26 cellular contexts compared by ENCODE assay signal in genomic region chr19:18710186-18710585, GRCh38.
"Had no signal": no experiment of that assay in that cellular context is flagged by ENCODE, and none has a peak within 500 bp of the region (broad histone marks: within the 10 kb centered on the region; RNA-seq: fewer than 3 reads in every experiment).

No MANE protein-coding gene starts in this region.

- H3K4me3 ChIP-seq: dorsolateral prefrontal cortex, heart left ventricle, hepatocyte, left lung, neural progenitor cell, prostate gland, right atrium auricular region, smooth muscle cell, testis, tibial nerve, uterus had no signal

- DNase-seq: dorsolateral prefrontal cortex; effector CD4-positive, alpha-beta T cell; foreskin keratinocyte; heart left ventricle; left cardiac atrium; left lung; mesendoderm; midbrain; naive thymus-derived CD4-positive, alpha-beta T cell; stimulated activated CD4-positive, alpha-beta T cell treated with anti-CD3 and anti-CD28 coated beads, Interleukin-12 subunit alpha, Interleukin-12 subunit beta, amount 100 ng/mL, for 4 hours; stimulated activated CD4-positive, alpha-beta T cell treated with anti-CD3 and anti-CD28 coated beads, Interleukin-1b, Interleukin-23, amount 100 ng/mL, for 48 hours; stimulated activated CD4-positive, alpha-beta T cell treated with anti-CD3 and anti-CD28 coated beads, Interleukin-4, amount 100 ng/mL, for 1 hour; stimulated activated CD8-positive, alpha-beta memory T cell treated with anti-CD3 and anti-CD28 coated beads, Interleukin-4, amount 100 ng/mL, for 48 hours; stimulated activated naive CD4-positive, alpha-beta T cell; testis; uterus had no signal

- H3K9me3 Mint-ChIP-seq: naive thymus-derived CD4-positive, alpha-beta T cell; nephron; neural progenitor cell had no signal

- ATAC-seq: foreskin keratinocyte; gastroesophageal sphincter; heart left ventricle; naive thymus-derived CD4-positive, alpha-beta T cell had no signal

- H3K9me3 ChIP-seq: esophagus muscularis mucosa, gastroesophageal sphincter, heart left ventricle, left lung, prostate gland, right atrium auricular region, testis, tibial nerve, upper lobe of left lung, uterus had no signal

- H3K27me3 ChIP-seq: dorsolateral prefrontal cortex, esophagus muscularis mucosa, foreskin keratinocyte, gastroesophageal sphincter, heart left ventricle, hepatocyte, left lung, neural progenitor cell, right atrium auricular region, testis, tibial nerve, upper lobe of left lung, uterus had no signal

- H3K4me3 Mint-ChIP-seq: nephron, neural progenitor cell had no signal

- H3K27ac Mint-ChIP-seq: naive thymus-derived CD4-positive, alpha-beta T cell; nephron; neural progenitor cell had no signal

- H3K27ac ChIP-seq: foreskin keratinocyte, heart left ventricle, neural progenitor cell, prostate gland, right atrium auricular region, testis had no signal

- H3K4me1 ChIP-seq: foreskin keratinocyte, neural progenitor cell, prostate gland had no signal

- H3K36me3 ChIP-seq: gastroesophageal sphincter, heart left ventricle, left lung, neural progenitor cell, prostate gland, right atrium auricular region, tibial nerve, upper lobe of left lung, uterus had no signal
